9 cellular contexts compared by ENCODE assay signal in the genomic region with DNA sequence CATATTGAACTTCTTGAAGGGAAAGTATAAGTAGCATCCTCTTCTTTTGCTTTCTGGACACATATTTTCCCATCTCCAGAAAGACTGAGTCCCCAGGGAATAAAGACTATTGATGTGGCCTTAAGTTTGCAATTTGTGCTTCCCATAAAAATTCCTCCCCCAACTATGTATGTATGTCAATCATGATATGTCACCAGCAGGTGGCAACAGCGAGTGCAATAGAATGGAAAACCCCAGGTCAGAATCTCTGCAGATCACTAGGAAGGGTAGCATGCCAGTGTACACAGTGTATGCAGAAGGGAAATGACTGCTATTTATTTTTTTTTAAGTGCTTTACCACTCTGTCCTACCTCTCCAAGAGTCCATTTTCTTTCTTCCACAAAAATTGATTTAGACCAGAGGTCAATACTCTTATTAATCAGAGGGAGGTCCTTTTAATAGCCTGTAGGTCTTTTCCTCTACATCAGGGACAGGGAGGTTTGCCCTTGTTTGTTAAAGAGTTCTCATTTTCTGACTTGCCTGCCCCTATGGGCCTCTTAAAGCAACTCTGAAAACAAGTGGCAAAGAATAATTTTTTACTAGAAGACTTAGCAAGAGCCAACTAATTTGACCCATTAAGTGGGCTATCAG.
DNase-seq lines count a peak whose midpoint lies in the region; ATAC-seq lines count a peak whose summit lies in the region.
"Had no signal": no experiment of that assay in that cellular context is flagged by ENCODE, and none has a peak within 500 bp of the region (broad histone marks: within the 10 kb centered on the region; RNA-seq: fewer than 3 reads in every experiment).

No MANE protein-coding gene starts in this region.

- H3K4ac ChIP-seq in trophoblast cell (ENCODE audit: low read depth, low read length), result no peak overlapping the region

- H3K79me2 ChIP-seq in trophoblast cell (ENCODE audit: control insufficient read depth, insufficient read depth, low read length, poor library complexity), result no peaks in the 10 kb centered on the region

- no peak overlapping the region for H3K27ac ChIP-seq in trophoblast cell (ENCODE audit: low read depth, low read length)

- DNase-seq in EL, result peak; percentile 25
- DNase-seq in NCI-H345 (lab: John Stamatoyannopoulos, UW), result peak; percentile 76
- DNase-seq in activated T-cell treated with anti-CD3 and anti-CD28 coated beads, Interleukin-2, amount 50 U/mL, for 72 hours, result peak; percentile 25 to 27
- DNase-seq in Right ventricle myocardium superior, result peak; percentile 48
- DNase-seq in trophoblast cell, result peak; percentile 15 to 71

- no peak overlapping the region for H3K4me3 Mint-ChIP-seq in activated T-cell treated with anti-CD3 and anti-CD28 coated beads, Interleukin-2, amount 50 U/mL, for 72 hours
- H3K4me3 Mint-ChIP-seq: activated naive CD4-positive, alpha-beta T cell treated with anti-CD3 and anti-CD28 coated beads, Interleukin-2, amount 50 U/mL, for 24 hours had no signal

- H3K4me3 ChIP-seq in trophoblast cell (ENCODE audit: low read depth, low read length), result no peak overlapping the region

- H3K36me3 Mint-ChIP-seq in activated T-cell treated with anti-CD3 and anti-CD28 coated beads, Interleukin-2, amount 50 U/mL, for 72 hours (ENCODE audit: insufficient read depth in 2 of 2), result no peaks in the 10 kb centered on the region
- H3K36me3 Mint-ChIP-seq: activated naive CD4-positive, alpha-beta T cell treated with anti-CD3 and anti-CD28 coated beads, Interleukin-2, amount 50 U/mL, for 24 hours had no signal

- H2BK5ac ChIP-seq in trophoblast cell (ENCODE audit: low read depth, low read length, poor library complexity), result no peak overlapping the region

- no CpG with 5 or more reads among the region's 1 CpG for WGBS in trophoblast cell (ENCODE audit: extremely low coverage, insufficient coverage, insufficient read length)

- ATAC-seq in GM19463 (IDR thresholded peaks at IDR 0.05; ENCODE audit: unreplicated experiment) (peak; percentile 96), HG03432 (IDR thresholded peaks at IDR 0.05; ENCODE audit: unreplicated experiment) (peak; percentile 96), Right ventricle myocardium superior (ENCODE audit: poor library complexity) (peak; percentile 88), GM18520 (IDR thresholded peaks at IDR 0.05; ENCODE audit: unreplicated experiment) (no peak)
- ATAC-seq in activated T-cell treated with anti-CD3 and anti-CD28 coated beads, Interleukin-2, amount 50 U/mL, for 72 hours (replicated peaks in 1 of 2), result peak; percentile 39 to 44

- H4K8ac ChIP-seq in trophoblast cell (ENCODE audit: low read depth, low read length), result no peak overlapping the region

- no peak overlapping the region for H3K23ac ChIP-seq in trophoblast cell (ENCODE audit: low read length)

- H2AK5ac ChIP-seq in trophoblast cell (ENCODE audit: low read length), result no peak overlapping the region

- no peaks in the 10 kb centered on the region for H3K36me3 ChIP-seq in trophoblast cell (ENCODE audit: control insufficient read depth in 1 of 2, insufficient read depth in 2 of 2, low read length in 2 of 2)

- no peaks in the 10 kb centered on the region for H3K27me3 ChIP-seq in trophoblast cell (ENCODE audit: insufficient read depth, low read length)

- peaks cover 0 to 2% of the 10 kb centered on the region in 2 donors for H3K9me3 Mint-ChIP-seq in activated T-cell treated with anti-CD3 and anti-CD28 coated beads, Interleukin-2, amount 50 U/mL, for 72 hours
- H3K9me3 Mint-ChIP-seq: activated naive CD4-positive, alpha-beta T cell treated with anti-CD3 and anti-CD28 coated beads, Interleukin-2, amount 50 U/mL, for 24 hours had no signal

- no peaks in the 10 kb centered on the region for H3K79me1 ChIP-seq in trophoblast cell (ENCODE audit: low read length)

- no peaks in the 10 kb centered on the region for H3K27me3 Mint-ChIP-seq in activated T-cell treated with anti-CD3 and anti-CD28 coated beads, Interleukin-2, amount 50 U/mL, for 72 hours (ENCODE audit: low read depth)

- H3K18ac ChIP-seq in trophoblast cell (ENCODE audit: low read length), result no peak overlapping the region

- H2BK12ac ChIP-seq in trophoblast cell (ENCODE audit: low read length), result no peak overlapping the region

- H2AFZ ChIP-seq in trophoblast cell (ENCODE audit: insufficient read depth, low read length, poor library complexity), result no peak overlapping the region

- no peaks in the 10 kb centered on the region for H3K9me3 ChIP-seq in trophoblast cell (ENCODE audit: insufficient read depth, low read depth, low read length)

- no peak overlapping the region for H3K14ac ChIP-seq in trophoblast cell (ENCODE audit: low read length)

- no peak overlapping the region for H3K4me2 ChIP-seq in trophoblast cell (ENCODE audit: low read length)

- H2BK120ac ChIP-seq in trophoblast cell (ENCODE audit: insufficient read depth, low read length, poor library complexity), result no peak overlapping the region

- no peak overlapping the region for H4K91ac ChIP-seq in trophoblast cell (ENCODE audit: low read depth, low read length)

- H3K4me1 Mint-ChIP-seq in activated T-cell treated with anti-CD3 and anti-CD28 coated beads, Interleukin-2, amount 50 U/mL, for 72 hours (ENCODE audit: low read depth), result no peaks in the 10 kb centered on the region
- H3K4me1 Mint-ChIP-seq: activated naive CD4-positive, alpha-beta T cell treated with anti-CD3 and anti-CD28 coated beads, Interleukin-2, amount 50 U/mL, for 24 hours had no signal

- intact Hi-C loops in Right ventricle myocardium superior (cut with DNase I), result no loop called here

- H3K9ac ChIP-seq in trophoblast cell (ENCODE audit: low read length), result no peak overlapping the region

- H4K12ac ChIP-seq in trophoblast cell (ENCODE audit: low read depth, low read length), result no peak overlapping the region

- no peaks in the 10 kb centered on the region for H3K4me1 ChIP-seq in trophoblast cell (ENCODE audit: control insufficient read depth in 1 of 2, insufficient read depth in 2 of 2, low read length in 2 of 2)

- H3K27ac Mint-ChIP-seq in activated T-cell treated with anti-CD3 and anti-CD28 coated beads, Interleukin-2, amount 50 U/mL, for 72 hours, result no peak overlapping the region
- H3K27ac Mint-ChIP-seq: activated naive CD4-positive, alpha-beta T cell treated with anti-CD3 and anti-CD28 coated beads, Interleukin-2, amount 50 U/mL, for 24 hours had no signal

Comparison
In these comparisons a context has a peak if more than half of its experiments do, and no peak if none do; other contexts are left out.
1. DNase-seq: peak in every context shown above with its lines; median percentile 76 in NCI-H345; 48 in Right ventricle myocardium superior; 43 in trophoblast cell; 26 in activated T-cell treated with anti-CD3 and anti-CD28 coated beads, Interleukin-2, amount 50 U/mL, for 72 hours; 25 in EL.